Comparison of ENCODE assay signal across 6 cellular contexts in the genomic region with DNA sequence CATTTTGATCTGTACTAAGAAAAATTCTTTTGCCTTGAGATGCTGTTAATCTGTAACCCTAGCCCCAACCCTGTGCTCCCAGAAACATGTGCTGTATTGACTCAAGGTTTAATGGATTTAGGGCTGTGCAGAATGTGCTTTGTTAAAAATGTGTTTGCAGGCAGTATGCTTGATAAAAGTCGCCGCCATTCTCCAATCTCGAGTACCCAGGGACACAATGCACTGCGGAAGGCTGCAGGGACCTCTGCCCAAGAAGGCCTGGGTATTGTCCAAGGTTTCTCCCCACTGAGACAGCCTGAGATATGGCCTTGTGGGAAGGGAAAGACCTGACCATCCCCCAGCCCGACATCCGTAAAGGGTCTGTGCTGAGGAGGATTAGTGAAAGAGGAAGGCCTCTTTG.
DNase-seq lines count a peak whose midpoint lies in the region; TF ChIP-seq lines count a peak whose summit lies in the region.
"Not testable (repeated sequence)": the region's sequence is repeated elsewhere in the genome, so short reads cannot be mapped to it uniquely, and the experiment has no call there.

No MANE protein-coding gene starts in this region.

- not testable (repeated sequence) for H3K14ac ChIP-seq in H9 (ENCODE audit: insufficient read depth, low read length)

- not testable (repeated sequence) for H2BK120ac ChIP-seq in H9 (ENCODE audit: low read depth, low read length, poor library complexity, severe bottlenecking); mesendoderm (ENCODE audit: low read depth, low read length)

- not testable (repeated sequence) for H3K79me2 ChIP-seq in H9 (ENCODE audit: insufficient read depth, low read length); mesendoderm (ENCODE audit: control insufficient read depth, insufficient read depth, low read length); smooth muscle cell (ENCODE audit: low read depth)

- H3K9me3 Mint-ChIP-seq in H9 = peaks cover 12 to 14% of the 10 kb centered on the region in 2 experiments; a peak in 4 of 5 replicates
- H3K9me3 Mint-ChIP-seq in endodermal cell = peaks cover 22% of the 10 kb centered on the region
- not testable (repeated sequence) for H3K9me3 Mint-ChIP-seq in nephron

- not testable (repeated sequence) for H3K23ac ChIP-seq in H9 (ENCODE audit: insufficient read length, low read depth, low read length); mesendoderm (ENCODE audit: low read length)

- not testable (repeated sequence) for H3K4me1 Mint-ChIP-seq in H9
- H3K4me1 Mint-ChIP-seq in endodermal cell (peaks cover 22% of the 10 kb centered on the region), nephron (peaks cover 32% of the 10 kb centered on the region)

- H3T11ph ChIP-seq in H9 (ENCODE audit: low read length) = not testable (repeated sequence)

- H3K4me3 ChIP-seq in endodermal cell (ENCODE audit: low read length); mesendoderm (ENCODE audit: low read length); smooth muscle cell: not testable (repeated sequence)

- not testable (repeated sequence) for H3K27ac ChIP-seq in H9 (ENCODE audit: insufficient read length, low read depth, low read length); endodermal cell (ENCODE audit: low read depth, low read length); mesendoderm (ENCODE audit: low read depth, low read length); smooth muscle cell (ENCODE audit: low read depth)

- no CpG with 5 or more reads among the region's 6 CpGs for WGBS in H9 (ENCODE audit: extremely low coverage, insufficient read length, low lambda C conversion rate)
- 65% methylated on average over 4 of the region's 6 CpGs; no CpG with 5 or more reads in 1 of the 2 experiments for WGBS in endodermal cell (ENCODE audit: insufficient coverage in 1 of 2, insufficient read length in 1 of 2), 2 experiments
- no CpG with 5 or more reads among the region's 6 CpGs for WGBS in mesendoderm (ENCODE audit: extremely low coverage, insufficient coverage, low lambda C conversion rate)
- 16% methylated on average over 6 of the region's 6 CpGs for WGBS in smooth muscle cell (ENCODE audit: low lambda C conversion rate)

- H3K4me3 Mint-ChIP-seq in H9, endodermal cell, nephron: not testable (repeated sequence)

- H4K5ac ChIP-seq in H9 (ENCODE audit: insufficient read length, low read depth, low read length); mesendoderm (ENCODE audit: low read length): not testable (repeated sequence)

- not testable (repeated sequence) for H3K9ac ChIP-seq in H9 (ENCODE audit: extremely low read depth, insufficient read length, low read length); endodermal cell (ENCODE audit: extremely low read depth, low read length, poor library complexity, severe bottlenecking); mesendoderm (ENCODE audit: low read length); smooth muscle cell (ENCODE audit: low read depth)

- DNase-seq in H9; smooth muscle cell (lab: John Stamatoyannopoulos, UW; ENCODE audit: unreplicated experiment): not testable (repeated sequence)
- DNase-seq in OCI-M1 (lab: John Stamatoyannopoulos, UW) (peak; percentile 55), endodermal cell (peak; percentile 47), mesendoderm (peak; percentile 21)

- H3K36me3 Mint-ChIP-seq in H9 (ENCODE audit: insufficient read depth in 1 of 3, low read depth in 3 of 3) = peaks cover 5 to 13% (median 5%) of the 10 kb centered on the region in 3 experiments; a peak in 5 of 7 replicates
- not testable (repeated sequence) for H3K36me3 Mint-ChIP-seq in endodermal cell (ENCODE audit: low read depth); nephron (ENCODE audit: low read depth)

- not testable (repeated sequence) for H3K4me1 ChIP-seq in H9 (ENCODE audit: insufficient read depth, low read length); endodermal cell (ENCODE audit: control insufficient read depth, insufficient read depth, low read length); mesendoderm (ENCODE audit: control insufficient read depth, low read depth, low read length); smooth muscle cell (ENCODE audit: low read depth)

- H3K27me3 Mint-ChIP-seq in H9 (ENCODE audit: low read depth); endodermal cell (ENCODE audit: insufficient read depth); nephron (ENCODE audit: low read depth): not testable (repeated sequence)

- H4K91ac ChIP-seq in H9 (ENCODE audit: insufficient read length, low read depth, low read length) = not testable (repeated sequence)

- not testable (repeated sequence) for H2AK5ac ChIP-seq in H9 (ENCODE audit: insufficient read length, low read length); mesendoderm (ENCODE audit: low read length)

- H4K8ac ChIP-seq in H9 (replicated peaks; ENCODE audit: insufficient read length, low read depth, low read length); mesendoderm (ENCODE audit: low read depth, low read length): not testable (repeated sequence)

- H3F3A ChIP-seq in smooth muscle cell (ENCODE audit: low read depth) = not testable (repeated sequence)

- H3K18ac ChIP-seq in H9 (ENCODE audit: insufficient read length, low read depth, low read length); mesendoderm (ENCODE audit: low read length): not testable (repeated sequence)

- not testable (repeated sequence) for H2BK20ac ChIP-seq in H9 (ENCODE audit: low read depth, low read length, poor library complexity, severe bottlenecking)

- H3K9me3 ChIP-seq in H9 (ENCODE audit: control insufficient read depth, low read depth, low read length); smooth muscle cell (replicated peaks; ENCODE audit: low read depth): not testable (repeated sequence)
- peaks cover 15% of the 10 kb centered on the region for H3K9me3 ChIP-seq in endodermal cell (ENCODE audit: control insufficient read depth, low read length)

- H2BK5ac ChIP-seq in H9 (ENCODE audit: insufficient read length, low read length); mesendoderm (ENCODE audit: low read length): not testable (repeated sequence)

- H3K27ac Mint-ChIP-seq in H9 = peak overlapping the region in 2 of 3 experiments; percentile 17 to 55; a peak in 1 of 7 replicates
- H3K27ac Mint-ChIP-seq in endodermal cell = peak overlapping the region; percentile 69
- H3K27ac Mint-ChIP-seq in nephron = peak overlapping the region; percentile 51 to 90 (median 77)

- not testable (repeated sequence) for TF ChIP-seq CTCF in H9 (conservative IDR thresholded peaks at IDR 0.05); endodermal cell (conservative IDR thresholded peaks at IDR 0.05); nephron (IDR thresholded peaks at IDR 0.05; ENCODE audit: unreplicated experiment in 3 of 3); smooth muscle cell (IDR thresholded peaks at IDR 0.05; ENCODE audit: borderline replicate concordance, insufficient read depth, poor library complexity, severe bottlenecking)

- not testable (repeated sequence) for H3K27me3 ChIP-seq in H9 (ENCODE audit: insufficient read depth, low read length); endodermal cell (ENCODE audit: control insufficient read depth, insufficient read depth, low read length, poor library complexity, severe bottlenecking); mesendoderm (ENCODE audit: insufficient read depth, low read length, poor library complexity); smooth muscle cell (ENCODE audit: low read depth)

- H3K4me2 ChIP-seq in H9 (ENCODE audit: insufficient read depth, insufficient read length, low read length); mesendoderm (ENCODE audit: low read length): not testable (repeated sequence)
- H3K4me2 ChIP-seq in smooth muscle cell = peak overlapping the region; percentile 64

- H3K4ac ChIP-seq in H9 (ENCODE audit: low read depth, low read length); mesendoderm (ENCODE audit: low read depth, low read length): not testable (repeated sequence)

- not testable (repeated sequence) for H4K20me1 ChIP-seq in H9 (ENCODE audit: control insufficient read depth, insufficient read depth, insufficient read length); smooth muscle cell (ENCODE audit: low read depth)

- not testable (repeated sequence) for H3K36me3 ChIP-seq in endodermal cell (ENCODE audit: control insufficient read depth, insufficient read depth, low read length); mesendoderm (ENCODE audit: control insufficient read depth, insufficient read depth, low read length); smooth muscle cell (ENCODE audit: low read depth)

- not testable (repeated sequence) for H3K56ac ChIP-seq in H9 (ENCODE audit: insufficient read length, low read depth, low read length); mesendoderm (ENCODE audit: low read length)

- H3K23me2 ChIP-seq in H9 (ENCODE audit: insufficient read length, low read depth, low read length, poor library complexity, severe bottlenecking) = not testable (repeated sequence)

- not testable (repeated sequence) for H2AFZ ChIP-seq in H9 (ENCODE audit: low read length)
- H2AFZ ChIP-seq in smooth muscle cell (ENCODE audit: low read depth) = peak overlapping the region; percentile 68

- not testable (repeated sequence) for H3K79me1 ChIP-seq in H9 (ENCODE audit: insufficient read depth, low read depth, low read length, poor library complexity, severe bottlenecking); mesendoderm (ENCODE audit: low read length)

- H2BK15ac ChIP-seq in H9 (ENCODE audit: low read depth, low read length); mesendoderm (replicated peaks; ENCODE audit: low read depth): not testable (repeated sequence)

- H2BK12ac ChIP-seq in H9 (ENCODE audit: insufficient read length, low read depth, low read length) = not testable (repeated sequence)
